ENCODE assay signal across 8 cellular contexts in genomic region chrX:103585421-103586313, GRCh38. TPM values are rescaled to one million over a fixed set of nuclear protein-coding genes. Genes with fewer than 3 reads are reported as not detected.
DNase-seq lines count a peak whose midpoint lies in the region; ATAC-seq, FAIRE-seq and TF ChIP-seq lines count a peak whose summit lies in the region.

TCEAL4 (plus strand) TSS chrX:103585515; CDS start chrX:103586676, 1,161 bp downstream.

- peak; percentile 84 for ATAC-seq in GM21576 (IDR thresholded peaks at IDR 0.05; ENCODE audit: unreplicated experiment)

- H3K9me3 ChIP-seq in kidney (ENCODE audit: control insufficient read depth in 1 of 2, low read length in 2 of 2) (no peaks in the 10 kb centered on the region), small intestine (ENCODE audit: control insufficient read depth, low read depth) (no peaks in the 10 kb centered on the region)

- H3K36me3 ChIP-seq in kidney (ENCODE audit: control insufficient read depth in 1 of 2, insufficient read depth in 2 of 2, low read length in 2 of 2) (peaks cover 0 to 4% of the 10 kb centered on the region in 2 donors), small intestine (ENCODE audit: control insufficient read depth in 2 of 2, insufficient read depth in 2 of 2, low read length in 2 of 2) (no peaks in the 10 kb centered on the region)

- H3K27ac Mint-ChIP-seq in T-helper 2 cell treated with Interferon-gamma antibody and Interleukin-4, amounts not matched to agents 5 μg/mL and 100 μg/mL, for 36 hours: no peak within 1 kb of the TSS

- H3K4me1 Mint-ChIP-seq in T-helper 2 cell treated with Interferon-gamma antibody and Interleukin-4, amounts not matched to agents 5 μg/mL and 100 μg/mL, for 36 hours (ENCODE audit: low read depth): peaks cover 2% of the 10 kb centered on the region

- H3K4me1 ChIP-seq in kidney (ENCODE audit: control insufficient read depth in 1 of 2, insufficient read depth in 1 of 2, low read depth in 1 of 2, low read length in 2 of 2) (no peaks in the 10 kb centered on the region), small intestine (ENCODE audit: control insufficient read depth in 2 of 2, insufficient read depth in 1 of 2, low read depth in 1 of 2, low read length in 1 of 2) (no peaks in the 10 kb centered on the region)

- H3K4me3 Mint-ChIP-seq in T-helper 2 cell treated with Interferon-gamma antibody and Interleukin-4, amounts not matched to agents 5 μg/mL and 100 μg/mL, for 36 hours: peak within 1 kb of the TSS; percentile 84

- peaks cover 8% of the 10 kb centered on the region for H3K27me3 Mint-ChIP-seq in T-helper 2 cell treated with Interferon-gamma antibody and Interleukin-4, amounts not matched to agents 5 μg/mL and 100 μg/mL, for 36 hours (ENCODE audit: low read depth)

- 1 to 39% (median 9%) methylated on average over 44 to 56 of the region's 56 CpGs for WGBS in small intestine, 3 donors

- H3K9ac ChIP-seq in kidney (ENCODE audit: low read length in 2 of 2): peak within 1 kb of the TSS; percentile 84 to 85

- H3K9me3 Mint-ChIP-seq in T-helper 2 cell treated with Interferon-gamma antibody and Interleukin-4, amounts not matched to agents 5 μg/mL and 100 μg/mL, for 36 hours: no peaks in the 10 kb centered on the region

- TF ChIP-seq CTCF in kidney (IDR thresholded peaks at IDR 0.05; ENCODE audit: borderline replicate concordance, extremely low read depth, insufficient read depth): no peak

- H3K27me3 ChIP-seq in small intestine (ENCODE audit: control insufficient read depth in 2 of 2, insufficient read depth in 2 of 2, low read length in 2 of 2): no peaks in the 10 kb centered on the region

- peak within 1 kb of the TSS; percentile 73 to 85 for H3K4me3 ChIP-seq in kidney (ENCODE audit: low read length in 2 of 2)
- peak within 1 kb of the TSS; percentile 66 to 73 for H3K4me3 ChIP-seq in small intestine (ENCODE audit: low read depth in 1 of 2, low read length in 2 of 2)

- DNase-seq in EL (peak; percentile 41), Kasumi-1 (lab: John Stamatoyannopoulos, UW) (peak; percentile 8 to 18), cerebellum (ENCODE audit: low spot score) (peak; percentile 70), kidney (peak; percentile 87), small intestine (peak; percentile 49), HTR-8/SVneo (ENCODE audit: insufficient read length, low spot score) (no peak)
- no peak for DNase-seq in T-helper 2 cell treated with Interferon-gamma antibody and Interleukin-4, amounts not matched to agents 5 μg/mL and 100 μg/mL, for 36 hours (ENCODE audit: low spot score)

- no peaks in the 10 kb centered on the region for H3K36me3 Mint-ChIP-seq in T-helper 2 cell treated with Interferon-gamma antibody and Interleukin-4, amounts not matched to agents 5 μg/mL and 100 μg/mL, for 36 hours (ENCODE audit: low read depth)

- intact Hi-C loops in kidney (cut with DNase I): no loop called here

- H3K27ac ChIP-seq in kidney (ENCODE audit: low read depth in 2 of 2, low read length in 2 of 2) (peak within 1 kb of the TSS; percentile 89 to 90), small intestine (ENCODE audit: low read depth in 1 of 2, low read length in 1 of 2) (peak within 1 kb of the TSS in 1 of 2 donors; percentile 88)

- FAIRE-seq in kidney (lab: Jason Lieb, UNC) (no peak), small intestine (lab: Jason Lieb, UNC) (no peak), HTR-8/SVneo (lab: Jason Lieb, UNC) (no peak)

RNA-seq across cellular contexts. Expression of gene TCEAL4, which starts in this region (rescaled TPM):
- total RNA-seq in cerebellum (30.8 TPM), kidney (96.8 TPM)
- polyA plus RNA-seq in kidney (ENCODE audit: insufficient read depth, low read depth, low replicate concordance) (193 TPM), small intestine (10 to 100 TPM; 13.0 to 86.8 (median 40.3) TPM)

Comparison
In these comparisons a context has a peak if more than half of its experiments do, and no peak if none do; other contexts are left out.
1. DNase-seq: peak in EL (single experiment), Kasumi-1 (2 of 2), cerebellum (single experiment), kidney (single experiment) and small intestine (single experiment); none in T-helper 2 cell treated with Interferon-gamma antibody and Interleukin-4, amounts not matched to agents 5 μg/mL and 100 μg/mL, for 36 hours (single experiment) and HTR-8/SVneo (single experiment).